In the genomic region with DNA sequence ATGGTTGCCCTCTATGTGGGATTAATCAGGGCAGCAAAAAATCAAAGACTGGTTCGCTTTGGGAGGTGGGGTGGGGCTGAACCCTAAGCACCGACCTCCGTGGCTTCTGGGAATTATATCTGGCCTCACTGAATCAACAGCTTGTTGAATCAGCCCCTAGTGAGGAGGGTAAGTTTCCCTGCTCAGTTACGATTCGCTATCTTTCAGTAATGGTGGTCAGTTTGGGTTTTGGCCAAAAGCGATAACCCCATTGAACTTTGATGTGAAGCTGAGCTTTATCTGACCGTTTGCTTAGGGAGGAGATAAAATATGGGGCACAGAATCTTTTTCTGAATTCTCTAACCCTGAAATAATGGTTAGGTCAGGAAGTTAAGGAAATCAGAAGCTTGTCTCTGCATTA, we compare ENCODE assay signal across 22 cellular contexts. TPM values are rescaled to one million over a fixed set of nuclear protein-coding genes. Genes with fewer than 3 reads are reported as not detected.
"Had no signal": no experiment of that assay in that cellular context is flagged by ENCODE, and none has a peak within 500 bp of the region (broad histone marks: within the 10 kb centered on the region; RNA-seq: fewer than 3 reads in every experiment).

No MANE protein-coding gene starts in this region.

- H3K36me3 Mint-ChIP-seq: natural killer cell; stimulated activated effector memory CD8-positive, alpha-beta T cell treated with anti-CD3 and anti-CD28 coated beads, Interleukin-12 subunit alpha, Interleukin-12 subunit beta, amount 100 ng/mL, for 72 hours had no signal

- H3K9me3 Mint-ChIP-seq: natural killer cell; stimulated activated effector memory CD8-positive, alpha-beta T cell treated with anti-CD3 and anti-CD28 coated beads, Interleukin-12 subunit alpha, Interleukin-12 subunit beta, amount 100 ng/mL, for 72 hours had no signal

- DNase-seq: effector CD4-positive, alpha-beta T cell; esophagus squamous epithelium; left ventricle myocardium superior; lower lobe of right lung; natural killer cell; pancreas; right cardiac atrium; sigmoid colon; stimulated activated CD4-positive, alpha-beta T cell treated with anti-CD3 and anti-CD28 coated beads, Interleukin-2, amount 100 ng/mL, for 24 hours; stimulated activated CD4-positive, alpha-beta T cell treated with anti-CD3 and anti-CD28 coated beads, Interleukin-4, amount 100 ng/mL, for 24 hours; stimulated activated naive CD4-positive, alpha-beta T cell treated with Interleukin-2 at 50 U/mL for 16 hours; substantia nigra; testis; upper lobe of left lung had no signal

- H3K27ac ChIP-seq: lower lobe of right lung, pancreas, prostate gland, sigmoid colon, testis, tibial nerve, upper lobe of left lung had no signal

- H3K27ac Mint-ChIP-seq: natural killer cell; stimulated activated effector memory CD8-positive, alpha-beta T cell treated with anti-CD3 and anti-CD28 coated beads, Interleukin-12 subunit alpha, Interleukin-12 subunit beta, amount 100 ng/mL, for 72 hours had no signal

- ATAC-seq: left ventricle myocardium superior, lower lobe of right lung, natural killer cell, right cardiac atrium had no signal

- H3K4me3 Mint-ChIP-seq: natural killer cell; stimulated activated effector memory CD8-positive, alpha-beta T cell treated with anti-CD3 and anti-CD28 coated beads, Interleukin-12 subunit alpha, Interleukin-12 subunit beta, amount 100 ng/mL, for 72 hours had no signal

RNA-seq across cellular contexts. Expression of a gene that starts 36.5 kb away (rescaled TPM):
- total RNA-seq: cerebellum, frontal cortex, left ventricle myocardium superior, lower lobe of right lung, mesenteric fat pad, natural killer cell, occipital lobe, right cardiac atrium, sigmoid colon, skeletal muscle tissue, tibial nerve had no signal
